Comparison of ENCODE assay signal across 2 cellular contexts in the genomic region with DNA sequence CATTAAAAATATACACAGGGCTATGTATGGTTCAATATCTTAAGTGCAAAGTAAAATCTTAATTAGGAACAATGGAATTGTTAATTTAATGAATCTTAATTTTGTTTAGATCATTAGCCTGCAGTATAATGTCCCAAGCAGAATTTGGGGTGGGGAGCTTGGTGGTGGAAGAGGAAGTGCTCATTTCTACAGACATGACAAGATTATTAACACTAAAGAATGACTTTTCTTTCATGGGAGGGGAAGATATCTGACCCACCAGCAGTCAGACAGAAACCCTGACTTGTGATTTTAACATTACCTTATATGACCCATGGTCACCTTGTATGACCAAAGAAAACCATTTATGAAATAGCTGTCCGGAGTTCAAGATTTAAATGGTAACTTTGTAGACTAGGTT.
TF ChIP-seq lines count a peak whose summit lies in the region.

No MANE protein-coding gene starts in this region.

TF ChIP-seq in GM12891, 5 proteins besides CTCF, POLR2A, EP300 and RAD21:
- TF ChIP-seq TAF1 (IDR thresholded peaks at IDR 0.05; ENCODE audit: low read depth, low read length) (no peak), SPI1 (IDR thresholded peaks at IDR 0.05; ENCODE audit: low read depth, low read length) (peak; percentile 74)

TF ChIP-seq in IMR-90, 13 proteins besides CTCF, POLR2A, EP300 and RAD21:
- no peak for TF ChIP-seq CEBPB (IDR thresholded peaks at IDR 0.05; ENCODE audit: low read depth, low read length)
- no peak for TF ChIP-seq MXI1 (IDR thresholded peaks at IDR 0.05; ENCODE audit: borderline replicate concordance, low read depth, low read length)
- no peak for TF ChIP-seq MAFK (IDR thresholded peaks at IDR 0.05; ENCODE audit: low read depth, low read length)
- no peak for TF ChIP-seq CHD1 (IDR thresholded peaks at IDR 0.05; ENCODE audit: low read depth, low read length)
- no peak for TF ChIP-seq RFX5 (IDR thresholded peaks at IDR 0.05; ENCODE audit: low read depth, low read length)
- TF ChIP-seq SMC3 (IDR thresholded peaks at IDR 0.05; ENCODE audit: low read depth, low read length) = no peak
- no peak for TF ChIP-seq NFE2L2 (IDR thresholded peaks at IDR 0.05; ENCODE audit: low read depth, low read length)
- no peak for TF ChIP-seq MAZ (IDR thresholded peaks at IDR 0.05; ENCODE audit: borderline replicate concordance, low read depth, low read length)
- TF ChIP-seq, protein P1, sequence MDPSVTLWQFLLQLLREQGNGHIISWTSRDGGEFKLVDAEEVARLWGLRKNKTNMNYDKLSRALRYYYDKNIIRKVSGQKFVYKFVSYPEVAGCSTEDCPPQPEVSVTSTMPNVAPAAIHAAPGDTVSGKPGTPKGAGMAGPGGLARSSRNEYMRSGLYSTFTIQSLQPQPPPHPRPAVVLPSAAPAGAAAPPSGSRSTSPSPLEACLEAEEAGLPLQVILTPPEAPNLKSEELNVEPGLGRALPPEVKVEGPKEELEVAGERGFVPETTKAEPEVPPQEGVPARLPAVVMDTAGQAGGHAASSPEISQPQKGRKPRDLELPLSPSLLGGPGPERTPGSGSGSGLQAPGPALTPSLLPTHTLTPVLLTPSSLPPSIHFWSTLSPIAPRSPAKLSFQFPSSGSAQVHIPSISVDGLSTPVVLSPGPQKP (IDR thresholded peaks at IDR 0.05; ENCODE audit: borderline replicate concordance, low read depth, low read length) = no peak
- TF ChIP-seq BHLHE40 (IDR thresholded peaks at IDR 0.05; ENCODE audit: low read depth, low read length) = no peak
- no peak for TF ChIP-seq FOS (IDR thresholded peaks at IDR 0.05; ENCODE audit: low read depth, low read length)
- TF ChIP-seq, protein P2, sequence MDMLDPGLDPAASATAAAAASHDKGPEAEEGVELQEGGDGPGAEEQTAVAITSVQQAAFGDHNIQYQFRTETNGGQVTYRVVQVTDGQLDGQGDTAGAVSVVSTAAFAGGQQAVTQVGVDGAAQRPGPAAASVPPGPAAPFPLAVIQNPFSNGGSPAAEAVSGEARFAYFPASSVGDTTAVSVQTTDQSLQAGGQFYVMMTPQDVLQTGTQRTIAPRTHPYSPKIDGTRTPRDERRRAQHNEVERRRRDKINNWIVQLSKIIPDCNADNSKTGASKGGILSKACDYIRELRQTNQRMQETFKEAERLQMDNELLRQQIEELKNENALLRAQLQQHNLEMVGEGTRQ (IDR thresholded peaks at IDR 0.05; ENCODE audit: low read depth, low read length) = no peak
- no peak for TF ChIP-seq RCOR1 (IDR thresholded peaks at IDR 0.05; ENCODE audit: insufficient replicate concordance, low read length)
